1 cellular context compared by ENCODE assay signal in genomic region chr22:41366323-41367014, GRCh38.
TF ChIP-seq lines count a peak whose summit lies in the region.

No MANE protein-coding gene starts in this region.

TF ChIP-seq in H1, 55 proteins besides CTCF, POLR2A, EP300 and RAD21 (continued from another document):
- TF ChIP-seq CHD7 (IDR thresholded peaks at IDR 0.05; ENCODE audit: insufficient replicate concordance, low read length) (no peak), NANOG (IDR thresholded peaks at IDR 0.05; ENCODE audit: insufficient read depth, low read depth, low read length, poor library complexity, severe bottlenecking) (no peak), SP4 (IDR thresholded peaks at IDR 0.05; ENCODE audit: low read length) (no peak), CREB1 (IDR thresholded peaks at IDR 0.05) (no peak), RBBP5 (IDR thresholded peaks at IDR 0.05; ENCODE audit: borderline replicate concordance, low read depth, low read length) (no peak), JUND (IDR thresholded peaks at IDR 0.05; ENCODE audit: low read length) (no peak), TAF1 (IDR thresholded peaks at IDR 0.05; ENCODE audit: low read depth, low read length) (no peak), SAP30 (IDR thresholded peaks at IDR 0.05; ENCODE audit: insufficient read depth, insufficient replicate concordance, low read length) (no peak), JUN (IDR thresholded peaks at IDR 0.05; ENCODE audit: low read depth, low read length) (no peak)
TF ChIP-seq in H1: peak in this region for 0.
